In the genomic region with DNA sequence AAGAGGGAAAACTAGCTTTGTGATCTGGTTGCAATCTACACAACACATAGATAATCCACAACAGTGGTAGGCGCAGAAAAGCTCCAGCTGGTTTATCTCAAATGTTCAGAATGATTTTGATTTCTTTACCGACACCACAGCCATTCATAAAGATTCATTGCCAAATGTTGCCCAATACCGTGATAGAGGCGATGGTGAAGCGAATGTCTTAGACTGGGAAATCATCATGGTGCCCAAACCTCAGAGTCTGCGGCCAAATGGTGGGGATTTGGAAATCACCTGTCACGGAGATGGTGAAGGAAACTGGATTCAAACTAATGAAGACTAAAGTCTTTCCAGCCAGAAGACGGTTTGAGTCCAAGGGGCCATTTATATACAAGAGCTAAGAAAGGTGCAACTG, we compare ENCODE assay signal across 1 cellular context.
TF ChIP-seq lines count a peak whose summit lies in the region.

No MANE protein-coding gene starts in this region.

TF ChIP-seq in HepG2, 621 proteins besides CTCF, POLR2A, EP300 and RAD21 (continued from another document):
- TF ChIP-seq ZFP36 (IDR thresholded peaks at IDR 0.05; ENCODE audit: borderline replicate concordance, low read depth, low read length, partially characterized antibody), result no peak
